Comparison of ENCODE assay signal across 18 cellular contexts in genomic region chr3:146085678-146086077, GRCh38.
DNase-seq lines count a peak whose midpoint lies in the region; ATAC-seq, FAIRE-seq and TF ChIP-seq lines count a peak whose summit lies in the region.
"Had no signal": no experiment of that assay in that cellular context is flagged by ENCODE, and none has a peak within 500 bp of the region (broad histone marks: within the 10 kb centered on the region; RNA-seq: fewer than 3 reads in every experiment).

No MANE protein-coding gene starts in this region.

- no peaks in the 10 kb centered on the region for H3K4me1 Mint-ChIP-seq in stimulated activated memory B cell treated with anti-CD40 and anti-IgM and Interleukin-4, amounts not matched to agents 10 μg/mL and 1 μg/mL and 100 μg/mL, for 72 hours
- H3K4me1 Mint-ChIP-seq: GM23338 had no signal

- no peaks in the 10 kb centered on the region for H3K36me3 Mint-ChIP-seq in stimulated activated memory B cell treated with anti-CD40 and anti-IgM and Interleukin-4, amounts not matched to agents 10 μg/mL and 1 μg/mL and 100 μg/mL, for 72 hours

- H3K18ac ChIP-seq in IMR-90 (ENCODE audit: low read depth, low read length), result no peak overlapping the region

- H2BK20ac ChIP-seq in IMR-90 (ENCODE audit: low read depth, low read length), result no peak overlapping the region

- H3K9me3 Mint-ChIP-seq in stimulated activated memory B cell treated with anti-CD40 and anti-IgM and Interleukin-4, amounts not matched to agents 10 μg/mL and 1 μg/mL and 100 μg/mL, for 72 hours, result no peaks in the 10 kb centered on the region
- H3K9me3 Mint-ChIP-seq: CD4-positive, alpha-beta T cell; GM23338 had no signal

- H4K20me1 ChIP-seq in IMR-90 (ENCODE audit: insufficient read depth, low read length) (no peaks in the 10 kb centered on the region), HepG2 (ENCODE audit: insufficient read depth, low read length) (peaks cover 8% of the 10 kb centered on the region; the same call in 1 of the 2 replicates)

- H3K79me1 ChIP-seq in IMR-90 (ENCODE audit: low read depth in 1 of 2, low read length in 2 of 2), result no peaks in the 10 kb centered on the region

- no peak overlapping the region for H3K14ac ChIP-seq in IMR-90 (replicated peaks; ENCODE audit: low read depth, low read length)

- no peak overlapping the region for H3K4me3 Mint-ChIP-seq in stimulated activated memory B cell treated with anti-CD40 and anti-IgM and Interleukin-4, amounts not matched to agents 10 μg/mL and 1 μg/mL and 100 μg/mL, for 72 hours
- H3K4me3 Mint-ChIP-seq: CD4-positive, alpha-beta T cell; GM23338 had no signal

- no peaks in the 10 kb centered on the region for H3K9me1 ChIP-seq in IMR-90 (ENCODE audit: insufficient read depth, low read length)

- H3K27ac Mint-ChIP-seq in stimulated activated memory B cell treated with anti-CD40 and anti-IgM and Interleukin-4, amounts not matched to agents 10 μg/mL and 1 μg/mL and 100 μg/mL, for 72 hours, result no peak overlapping the region
- H3K27ac Mint-ChIP-seq: CD4-positive, alpha-beta T cell; GM23338 had no signal

- H3K36me3 ChIP-seq in IMR-90 (ENCODE audit: control insufficient read depth, insufficient read depth, low read length) (0 out of 2 replicates have a peak, but pooled peaks cover 2% of the 10 kb centered on the region), HepG2 (replicated peaks in 1 of 2; ENCODE audit: control insufficient read depth in 1 of 2, insufficient read depth in 2 of 2, low read length in 2 of 2) (peaks cover 4 to 30% of the 10 kb centered on the region in 2 experiments; a peak in 4 of 5 replicates)

- in situ Hi-C loops in IMR-90 (cut with MboI; ENCODE audit: low sequenced_read_pairs) (no loop called here), HepG2 (cut with HindIII; ENCODE audit: extremely low pct_ligation_motif_present, low pct_unique_long_range_greater_than_20kb) (no loop called here)

- H2AFZ ChIP-seq in IMR-90 (replicated peaks; ENCODE audit: low read length, poor library complexity) (no peak overlapping the region), HepG2 (ENCODE audit: low read length) (no peak overlapping the region)
- H2AFZ ChIP-seq: GM23338 had no signal

- BruUV-seq in IMR-90 (replicated peaks; lab: Mats Ljungman, UMichigan) (no TSS peak), HepG2 (replicated peaks; lab: Mats Ljungman, UMichigan) (no TSS peak)

- dilution Hi-C loops in IMR-90 (cut with HindIII; ENCODE audit: low sequenced_read_pairs, unreplicated experiment), result no loop called here

- H2AK5ac ChIP-seq in IMR-90 (ENCODE audit: low read depth, low read length), result no peak overlapping the region

- peak; percentile 32 for FAIRE-seq in D721Med (lab: Jason Lieb, UNC)
- FAIRE-seq in HepG2 (lab: Jason Lieb, UNC), result no peak
- FAIRE-seq: A204.1, H54, HTR-8/SVneo had no signal

- POLR2A ChIA-PET in IMR-90 (lab: Charles Lee; ENCODE audit: unreplicated experiment) (no interaction called here), HepG2 (lab: Yijun Ruan, JAX) (no interaction called here)

- H2AK9ac ChIP-seq in IMR-90 (replicated peaks; ENCODE audit: low read depth, low read length, poor library complexity), result no peak overlapping the region

- TF ChIP-seq POLR2A in IMR-90 (IDR thresholded peaks at IDR 0.05; ENCODE audit: low read depth, low read length) (no peak), HepG2 (IDR thresholded peaks at IDR 0.05; ENCODE audit: insufficient read depth in 1 of 2, low read depth in 2 of 2, low read length in 2 of 2) (no peak)

- DNase-seq in D721Med (ENCODE audit: insufficient read length, low spot score) (no peak), IMR-90 (no peak), HepG2 (ENCODE audit: low spot score) (no peak), NCI-H1105 treated with DMSO at 0.1 percent for 48 hours (lab: John Stamatoyannopoulos, UW) (no peak), NCI-H2107 treated with DMSO at 0.1 percent for 48 hours (lab: John Stamatoyannopoulos, UW; ENCODE audit: unreplicated experiment) (no peak)
- no peak for DNase-seq in activated CD8-positive, alpha-beta memory T cell treated with anti-CD3 and anti-CD28 coated beads for 24 hours
- DNase-seq: AML-193; Caco-2; CD4-positive, alpha-beta T cell; DMS79 treated with DMSO at 0.1 percent for 48 hours; GF-D8; HCEC 1CT had no signal

- no peak overlapping the region; the same call in 1 of the 2 replicates for H4K5ac ChIP-seq in IMR-90 (ENCODE audit: low read depth, low read length)

- no peak overlapping the region for H3K4me3 ChIP-seq in IMR-90 (ENCODE audit: insufficient read depth, low read depth, low read length)
- no peak overlapping the region for H3K4me3 ChIP-seq in HepG2 (replicated peaks in 1 of 3; ENCODE audit: insufficient read depth in 1 of 3, low read depth in 2 of 3, low read length in 3 of 3)
- H3K4me3 ChIP-seq: GM23338 had no signal

- no peak overlapping the region for H2BK120ac ChIP-seq in IMR-90 (ENCODE audit: low read depth, low read length)

- intact Hi-C loops in IMR-90 (cut with micrococcal nuclease), result no loop called here
- intact Hi-C loops in HepG2 (cut with micrococcal nuclease; ENCODE audit: unreplicated experiment), result no loop called here

- no peak overlapping the region for H4K91ac ChIP-seq in IMR-90 (ENCODE audit: insufficient read depth, low read depth, low read length)

- CTCF ChIA-PET in IMR-90 (lab: Yijun Ruan, JAX), result no interaction called here
- CTCF ChIA-PET in HepG2 (lab: Yijun Ruan, JAX; ENCODE audit: low intra/inter-chr PET ratio, low total read pairs), result no interaction called here

- H3K27ac ChIP-seq in IMR-90 (ENCODE audit: insufficient read depth, low read length), result no peak overlapping the region
- no peak overlapping the region for H3K27ac ChIP-seq in HepG2 (ENCODE audit: extremely low read length, insufficient read depth, low read length)
- H3K27ac ChIP-seq: C4-2B had no signal

- no peak overlapping the region for H4K8ac ChIP-seq in IMR-90 (ENCODE audit: low read depth in 2 of 2, low read length in 2 of 2)

- no peaks in the 10 kb centered on the region for H3K27me3 ChIP-seq in IMR-90 (ENCODE audit: control insufficient read depth, insufficient read depth, low read length)
- H3K27me3 ChIP-seq in HepG2 (ENCODE audit: control insufficient read depth in 1 of 2, insufficient read depth in 2 of 2, low read length in 2 of 2), result no peaks in the 10 kb centered on the region

- ATAC-seq in IMR-90 (ENCODE audit: low read depth), result no peak
- ATAC-seq in HepG2, result no peak
- peak; percentile 24 for ATAC-seq in stimulated activated memory B cell treated with anti-CD40 and anti-IgM and Interleukin-4, amounts not matched to agents 10 μg/mL and 1 μg/mL and 100 μg/mL, for 72 hours
- ATAC-seq: GM23338 had no signal

- H2BK5ac ChIP-seq in IMR-90 (ENCODE audit: low read depth, low read length, poor library complexity, severe bottlenecking), result no peak overlapping the region

- H3K27me3 Mint-ChIP-seq in stimulated activated memory B cell treated with anti-CD40 and anti-IgM and Interleukin-4, amounts not matched to agents 10 μg/mL and 1 μg/mL and 100 μg/mL, for 72 hours, result no peaks in the 10 kb centered on the region
- H3K27me3 Mint-ChIP-seq: CD4-positive, alpha-beta T cell had no signal

- H3K9me3 ChIP-seq in IMR-90 (ENCODE audit: control insufficient read depth, insufficient read depth, low read length) (no peaks in the 10 kb centered on the region), HepG2 (ENCODE audit: low read length) (no peaks in the 10 kb centered on the region)
- H3K9me3 ChIP-seq: Caco-2 had no signal

- no peak for TF ChIP-seq RAD21 in IMR-90 (IDR thresholded peaks at IDR 0.05; ENCODE audit: low read length)
- no peak for TF ChIP-seq RAD21 in HepG2 (CRISPR knock-in tag; IDR thresholded peaks at IDR 0.05)

- TF ChIP-seq CTCF in D721Med (IDR thresholded peaks at IDR 0.05; ENCODE audit: insufficient read depth, missing control alignments) (no peak), IMR-90 (conservative IDR thresholded peaks at IDR 0.05; ENCODE audit: low read depth, low read length) (no peak), HepG2 (CRISPR knock-in tag; IDR thresholded peaks at IDR 0.05) (no peak)

- H3K4ac ChIP-seq in IMR-90 (ENCODE audit: low read depth, low read length), result no peak overlapping the region

- H2BK15ac ChIP-seq in IMR-90 (ENCODE audit: low read depth, low read length), result no peak overlapping the region

- no peak overlapping the region for H3K9ac ChIP-seq in IMR-90 (ENCODE audit: low read depth, low read length)
- no peak overlapping the region for H3K9ac ChIP-seq in HepG2 (ENCODE audit: insufficient read depth, low read depth, low read length)

- H3K4me1 ChIP-seq in IMR-90 (ENCODE audit: control insufficient read depth, insufficient read depth, low read length) (peaks cover 2% of the 10 kb centered on the region; the same call in 1 of the 2 replicates), HepG2 (ENCODE audit: insufficient read depth, low read length) (no peaks in the 10 kb centered on the region)
- H3K4me1 ChIP-seq: Caco-2 had no signal

- peaks cover 3% of the 10 kb centered on the region for H3K79me2 ChIP-seq in HepG2 (ENCODE audit: insufficient read depth, low read length)

- WGBS in IMR-90 (ENCODE audit: extremely low coverage in 2 of 2, insufficient read length in 1 of 2), 2 experiments, result no CpG with 5 or more reads among the region's 2 CpGs
- 67% methylated on average over 2 of the region's 2 CpGs for WGBS in HepG2 (ENCODE audit: low lambda C conversion rate)

- no peak overlapping the region for H3K23ac ChIP-seq in IMR-90 (ENCODE audit: low read depth, low read length)

- TF ChIP-seq EP300 in HepG2 (IDR thresholded peaks at IDR 0.05; ENCODE audit: low read depth in 2 of 2, low read length in 2 of 2) (no peak), HepG2 (CRISPR knock-in tag; IDR thresholded peaks at IDR 0.05; ENCODE audit: borderline replicate concordance) (no peak)

- no peak overlapping the region for H3K56ac ChIP-seq in IMR-90 (ENCODE audit: extremely low read depth, insufficient read depth, low read length)

- H3K4me2 ChIP-seq in IMR-90 (ENCODE audit: low read depth, low read length) (no peak overlapping the region), HepG2 (ENCODE audit: low read depth, low read length) (no peak overlapping the region)
- H3K4me2 ChIP-seq: GM23338 had no signal

TF ChIP-seq in IMR-90, 13 proteins besides CTCF, POLR2A, EP300 and RAD21:
- no peak for TF ChIP-seq CHD1 (IDR thresholded peaks at IDR 0.05; ENCODE audit: low read depth, low read length)
- 0 out of 2 replicates have a peak, but pooled peaks have one; percentile 16 for TF ChIP-seq MAFK (IDR thresholded peaks at IDR 0.05; ENCODE audit: low read depth, low read length)

TF ChIP-seq in HepG2, 621 proteins besides CTCF, POLR2A, EP300 and RAD21 (continues in another document):
- TF ChIP-seq RBM22 (optimal IDR thresholded peaks at IDR 0.05; ENCODE audit: low read length) (peak; percentile 82), MAFF (IDR thresholded peaks at IDR 0.05; ENCODE audit: low read depth, low read length) (peak; percentile 40; the same call in 1 of the 2 replicates), ZNF740 (CRISPR knock-in tag; IDR thresholded peaks at IDR 0.05) (no peak), ZNF816 (CRISPR knock-in tag; IDR thresholded peaks at IDR 0.05; ENCODE audit: borderline replicate concordance) (no peak), MAFK (conservative IDR thresholded peaks at IDR 0.05 in 1 of 2, IDR thresholded peaks at IDR 0.05 in 1 of 2; ENCODE audit: low read length in 2 of 2) (peak; percentile 23 to 56; a peak in 3 of 4 replicates)
